Comparison of ENCODE assay signal across 1 cellular context in genomic region chrX:25005382-25006185, GRCh38.
TF ChIP-seq lines count a peak whose summit lies in the region.

No MANE protein-coding gene starts in this region.

TF ChIP-seq in IMR-90, 13 proteins besides CTCF, POLR2A, EP300 and RAD21 (continued from another document):
- no peak for TF ChIP-seq BHLHE40 (IDR thresholded peaks at IDR 0.05; ENCODE audit: low read depth, low read length)
- no peak for TF ChIP-seq RFX5 (IDR thresholded peaks at IDR 0.05; ENCODE audit: low read depth, low read length)
- TF ChIP-seq MAFK (IDR thresholded peaks at IDR 0.05; ENCODE audit: low read depth, low read length), result no peak
- no peak for TF ChIP-seq CEBPB (IDR thresholded peaks at IDR 0.05; ENCODE audit: low read depth, low read length)
- no peak for TF ChIP-seq ELK1 (IDR thresholded peaks at IDR 0.05; ENCODE audit: borderline replicate concordance, low read depth, low read length)
- no peak for TF ChIP-seq CHD1 (IDR thresholded peaks at IDR 0.05; ENCODE audit: low read depth, low read length)
- no peak for TF ChIP-seq NFE2L2 (IDR thresholded peaks at IDR 0.05; ENCODE audit: low read depth, low read length)
- no peak for TF ChIP-seq MXI1 (IDR thresholded peaks at IDR 0.05; ENCODE audit: borderline replicate concordance, low read depth, low read length)
